In the genomic region with DNA sequence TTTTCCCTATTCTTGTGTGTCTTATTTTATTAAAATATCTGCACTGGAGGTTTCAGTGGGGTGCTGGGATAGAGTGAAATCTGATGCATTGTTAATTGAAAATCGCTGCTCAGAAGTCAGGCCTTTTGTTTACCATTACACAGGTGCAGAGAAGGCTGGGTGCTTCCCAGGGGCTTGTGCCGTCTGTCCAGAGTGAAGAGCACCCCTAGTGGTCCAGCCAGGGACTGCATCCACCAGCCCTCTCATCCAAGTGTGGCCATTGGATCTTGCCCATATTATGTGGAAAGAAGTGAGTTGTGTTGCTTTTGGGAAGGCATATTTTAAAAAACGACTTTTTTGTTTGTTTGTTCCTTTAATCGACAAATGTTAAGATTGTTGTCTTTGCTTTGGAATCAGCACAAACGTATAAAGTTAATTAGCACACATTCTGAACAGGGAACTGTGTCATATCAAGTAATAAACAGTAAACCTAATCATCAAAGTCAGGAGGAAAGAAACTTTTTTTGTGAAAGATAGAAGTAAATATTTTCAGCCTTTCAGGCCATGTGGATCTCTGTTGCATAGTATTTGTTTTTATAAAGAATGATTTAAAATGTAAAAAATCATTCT, we compare ENCODE assay signal across 8 cellular contexts.
DNase-seq lines count a peak whose midpoint lies in the region; ATAC-seq and TF ChIP-seq lines count a peak whose summit lies in the region.

No MANE protein-coding gene starts in this region.

- no peaks in the 10 kb centered on the region for H3K9me3 ChIP-seq in BE2C
- no peaks in the 10 kb centered on the region for H3K9me3 ChIP-seq in iPS DF 6.9 (ENCODE audit: control insufficient read depth, insufficient read depth, low read length)

- H3K4me3 ChIP-seq in BE2C (ENCODE audit: low read depth, low read length) = no peak overlapping the region
- H3K4me3 ChIP-seq in iPS DF 6.9 (ENCODE audit: low read length) = no peak overlapping the region

- WGBS in iPS DF 6.9 (ENCODE audit: insufficient coverage, insufficient read length) = no CpG with 5 or more reads among the region's 5 CpGs

- ATAC-seq in GM18498 (IDR thresholded peaks at IDR 0.05; ENCODE audit: unreplicated experiment) (peak; percentile 96), HG02678 (IDR thresholded peaks at IDR 0.05; ENCODE audit: unreplicated experiment) (peak; percentile 91)
- peak; percentile 59 for ATAC-seq in stimulated activated naive CD8-positive, alpha-beta T cell treated with anti-CD3 and anti-CD28 coated beads, Interleukin-15, Interleukin-2, amounts not matched to agents 100 U/mL and 50 U/mL, for 24 hours

- H3K27me3 ChIP-seq in BE2C = no peaks in the 10 kb centered on the region
- H3K27me3 ChIP-seq in iPS DF 6.9 (ENCODE audit: control insufficient read depth, insufficient read depth, low read length) = no peaks in the 10 kb centered on the region

- H3K36me3 Mint-ChIP-seq in activated T-cell treated with anti-CD3 and anti-CD28 coated beads, Interleukin-2, amount 50 U/mL, for 24 hours (ENCODE audit: low read depth) = no peaks in the 10 kb centered on the region

- H3K4me1 Mint-ChIP-seq in activated T-cell treated with anti-CD3 and anti-CD28 coated beads, Interleukin-2, amount 50 U/mL, for 24 hours (ENCODE audit: low read depth) = no peaks in the 10 kb centered on the region

- no peaks in the 10 kb centered on the region for H3K27me3 Mint-ChIP-seq in activated T-cell treated with anti-CD3 and anti-CD28 coated beads, Interleukin-2, amount 50 U/mL, for 24 hours

- H3K36me3 ChIP-seq in BE2C (no peaks in the 10 kb centered on the region), iPS DF 6.9 (ENCODE audit: control insufficient read depth, insufficient read depth, low read length) (no peaks in the 10 kb centered on the region)

- DNase-seq in BE2C (peak; percentile 66), NCI-H1105 (lab: John Stamatoyannopoulos, UW) (peak; percentile 35), iPS DF 6.9 (ENCODE audit: low read depth, low spot score) (peak; percentile 52), amniotic stem cell (lab: John Stamatoyannopoulos, UW) (no peak)
- DNase-seq in activated T-cell treated with anti-CD3 and anti-CD28 coated beads, Interleukin-2, amount 50 U/mL, for 24 hours = peak; percentile 36
- peak; percentile 53 for DNase-seq in stimulated activated naive CD8-positive, alpha-beta T cell treated with anti-CD3 and anti-CD28 coated beads, Interleukin-15, Interleukin-2, amounts not matched to agents 100 U/mL and 50 U/mL, for 24 hours

- H3K4me1 ChIP-seq in BE2C = no peaks in the 10 kb centered on the region
- no peaks in the 10 kb centered on the region; the same call in 1 of the 2 replicates for H3K4me1 ChIP-seq in iPS DF 6.9 (ENCODE audit: control insufficient read depth, insufficient read depth, low read length)

- peak; percentile 90 for TF ChIP-seq CTCF in BE2C (IDR thresholded peaks at IDR 0.05; ENCODE audit: low read depth, low read length)

- H3K4me3 Mint-ChIP-seq in activated T-cell treated with anti-CD3 and anti-CD28 coated beads, Interleukin-2, amount 50 U/mL, for 24 hours = no peak overlapping the region

- peaks cover 2% of the 10 kb centered on the region for H3K9me3 Mint-ChIP-seq in activated T-cell treated with anti-CD3 and anti-CD28 coated beads, Interleukin-2, amount 50 U/mL, for 24 hours

- H3K27ac Mint-ChIP-seq in activated T-cell treated with anti-CD3 and anti-CD28 coated beads, Interleukin-2, amount 50 U/mL, for 24 hours = no peak overlapping the region

- H3K27ac ChIP-seq in iPS DF 6.9 (ENCODE audit: low read length) = no peak overlapping the region
